ENCODE assay signal across 20 cellular contexts in the genomic region with DNA sequence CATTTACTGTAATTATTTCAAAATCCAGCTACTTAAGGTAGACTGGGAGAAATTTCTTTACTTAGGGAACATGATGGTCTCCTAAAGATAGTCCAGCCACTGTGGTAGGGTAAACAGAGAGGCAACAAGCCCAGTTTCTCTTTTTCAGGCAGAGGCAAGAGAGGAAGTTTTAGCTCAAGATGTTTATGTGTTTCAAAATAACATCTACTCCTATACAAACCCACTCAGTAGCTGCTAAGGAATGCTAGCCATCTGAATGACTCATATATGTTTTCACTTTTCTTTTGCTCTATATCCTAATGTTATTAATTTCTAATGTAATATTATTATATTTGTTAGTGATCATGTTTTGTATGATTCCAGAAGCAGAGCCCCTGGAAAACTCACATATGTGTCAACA.
A peak's percentile ranks its signal among the peaks of the same experiment; 100 is the strongest.
DNase-seq lines count a peak whose midpoint lies in the region; ATAC-seq and TF ChIP-seq lines count a peak whose summit lies in the region.
"Had no signal": no experiment of that assay in that cellular context is flagged by ENCODE, and none has a peak within 500 bp of the region (broad histone marks: within the 10 kb centered on the region; RNA-seq: fewer than 3 reads in every experiment).

No MANE protein-coding gene starts in this region.

- DNase-seq in H4 (ENCODE audit: low spot score), result peak; percentile 18
- DNase-seq in RWPE1 (ENCODE audit: low spot score), result peak; percentile 53
- no peak for DNase-seq in epithelial cell of prostate (ENCODE audit: low read depth, low spot score)
- peak; percentile 51 for DNase-seq in retinal pigment epithelial cell (ENCODE audit: low read depth)
- no peak for DNase-seq in HUDEP-2 (lab: John Stamatoyannopoulos, UW; ENCODE audit: unreplicated experiment in 76 of 76)
- no peak for DNase-seq in NCI-H526 treated with DMSO at 0.1 percent for 48 hours (lab: John Stamatoyannopoulos, UW)
- DNase-seq: activated CD4-positive, alpha-beta T cell treated with anti-CD3 and anti-CD28 coated beads, Interleukin-2, amount 50 U/mL, for 1 hour; activated naive CD8-positive, alpha-beta T cell treated with anti-CD3 and anti-CD28 coated beads for 36 hours; activated T-cell treated with anti-CD3 and anti-CD28 coated beads, Interleukin-2, amount 50 U/mL, for 4 hours; C1 segment of cervical spinal cord; DMS79 treated with DMSO at 0.1 percent for 48 hours; hippocampal formation; left cardiac atrium; NCI-H1930; NCI-H748 treated with DMSO at 0.1 percent for 48 hours; stimulated activated naive CD4-positive, alpha-beta T cell treated with Interleukin-2 at 50 U/mL for 16 hours; T-helper 9 cell; upper lobe of right lung had no signal

- TF ChIP-seq CTCF in RWPE1 (conservative IDR thresholded peaks at IDR 0.05; ENCODE audit: low read depth) (no peak), retinal pigment epithelial cell (conservative IDR thresholded peaks at IDR 0.05; ENCODE audit: low read depth, low read length) (no peak)

- no peak overlapping the region for H3K4me3 ChIP-seq in retinal pigment epithelial cell (ENCODE audit: low read length)
- H3K4me3 ChIP-seq: upper lobe of right lung had no signal

- ATAC-seq in HG03135 (IDR thresholded peaks at IDR 0.05; ENCODE audit: unreplicated experiment), result no peak
- ATAC-seq: activated T-cell treated with anti-CD3 and anti-CD28 coated beads, Interleukin-2, amount 50 U/mL, for 4 hours; left cardiac atrium; Right ventricle myocardium inferior; upper lobe of right lung had no signal

- CTCF ChIA-PET in RWPE1 (lab: Yijun Ruan, JAX), result interaction anchor here (0.7 kb wide), 1 partner anchor 30 kb away, joined by 3 read pairs; no protein-coding TSS in a partner anchor

- no peak overlapping the region for H3K27ac ChIP-seq in RWPE1
- H3K27ac ChIP-seq in epithelial cell of prostate, result peak overlapping the region; percentile 30
- H3K27ac ChIP-seq: upper lobe of right lung had no signal

- POLR2A ChIA-PET in RWPE1 (lab: Yijun Ruan, JAX; ENCODE audit: low non-redundant PET), result no interaction called here

Comparison
In these comparisons a context has a peak if more than half of its experiments do, and no peak if none do; other contexts are left out.
1. DNase-seq: peak in H4 (single experiment), RWPE1 (single experiment) and retinal pigment epithelial cell (single experiment); none in epithelial cell of prostate (single experiment), HUDEP-2 (0 of 76) and NCI-H526 treated with DMSO at 0.1 percent for 48 hours (single experiment).